Comparison of ENCODE assay signal across 28 cellular contexts in genomic region chr3:116669576-116669975, GRCh38. TPM values are rescaled to one million over a fixed set of nuclear protein-coding genes. Genes with fewer than 3 reads are reported as not detected.
"Had no signal": no experiment of that assay in that cellular context is flagged by ENCODE, and none has a peak within 500 bp of the region (broad histone marks: within the 10 kb centered on the region; RNA-seq: fewer than 3 reads in every experiment).

No MANE protein-coding gene starts in this region.

- DNase-seq: central memory CD4-positive, alpha-beta T cell; effector memory CD8-positive, alpha-beta T cell; immature natural killer cell; mammary epithelial cell; naive B cell; nephron progenitor cell; posterior cingulate gyrus; sigmoid colon; stimulated activated CD4-positive, alpha-beta T cell treated with anti-CD3 and anti-CD28 coated beads, Interleukin-2, amount 100 ng/mL, for 24 hours; stimulated activated CD4-positive, alpha-beta T cell treated with anti-CD3 and anti-CD28 coated beads, Interleukin-4, amount 100 ng/mL, for 4 hours; stimulated activated naive B cell treated with anti-CD40 and anti-IgM and Interleukin-4, amounts not matched to agents 10 μg/mL and 1 μg/mL and 100 μg/mL, for 72 hours; stimulated activated naive CD8-positive, alpha-beta T cell treated with anti-CD3 and anti-CD28 coated beads, Interleukin-15, amount 100 ng/mL, for 72 hours; thyroid gland; upper lobe of left lung; uterus had no signal

- ATAC-seq: effector memory CD8-positive, alpha-beta T cell; gastroesophageal sphincter; stimulated activated naive B cell treated with anti-CD40 and anti-IgM and Interleukin-4, amounts not matched to agents 10 μg/mL and 1 μg/mL and 100 μg/mL, for 72 hours; stimulated activated naive CD8-positive, alpha-beta T cell treated with anti-CD3 and anti-CD28 coated beads, Interleukin-15, amount 100 ng/mL, for 72 hours had no signal

- H3K36me3 ChIP-seq: esophagus muscularis mucosa, gastroesophageal sphincter, neutrophil, right atrium auricular region, sigmoid colon, thyroid gland, upper lobe of left lung, uterus had no signal

- H3K4me1 ChIP-seq: esophagus muscularis mucosa, gastroesophageal sphincter, right atrium auricular region, sigmoid colon, thyroid gland, upper lobe of left lung, uterus had no signal

- H3K4me3 ChIP-seq: esophagus muscularis mucosa, gastroesophageal sphincter, right atrium auricular region, sigmoid colon, skin epidermis, thyroid gland, upper lobe of left lung, uterus had no signal

- H3K27me3 ChIP-seq: esophagus muscularis mucosa, gastroesophageal sphincter, neutrophil, right atrium auricular region, sigmoid colon, thyroid gland, upper lobe of left lung, uterus had no signal

- H3K9me3 ChIP-seq: esophagus muscularis mucosa, gastroesophageal sphincter, neutrophil, right atrium auricular region, sigmoid colon, thyroid gland, upper lobe of left lung, uterus had no signal

- H3K27ac ChIP-seq: epithelial cell of prostate, esophagus muscularis mucosa, gastroesophageal sphincter, neutrophil, right atrium auricular region, sigmoid colon, skin epidermis, thyroid gland, upper lobe of left lung, uterus had no signal

RNA-seq across cellular contexts. Expression of gene TUSC7, which starts 40.0 kb away (rescaled TPM):
- total RNA-seq: esophagus muscularis mucosa, fibroblast of villous mesenchyme, gastroesophageal sphincter, kidney epithelial cell, lower leg skin, mammary epithelial cell, mesothelial cell of epicardium, osteoblast, pulmonary artery endothelial cell, right atrium auricular region, sigmoid colon, subcutaneous adipose tissue, thyroid gland, upper lobe of left lung, uterus had no signal
